In the genomic region with DNA sequence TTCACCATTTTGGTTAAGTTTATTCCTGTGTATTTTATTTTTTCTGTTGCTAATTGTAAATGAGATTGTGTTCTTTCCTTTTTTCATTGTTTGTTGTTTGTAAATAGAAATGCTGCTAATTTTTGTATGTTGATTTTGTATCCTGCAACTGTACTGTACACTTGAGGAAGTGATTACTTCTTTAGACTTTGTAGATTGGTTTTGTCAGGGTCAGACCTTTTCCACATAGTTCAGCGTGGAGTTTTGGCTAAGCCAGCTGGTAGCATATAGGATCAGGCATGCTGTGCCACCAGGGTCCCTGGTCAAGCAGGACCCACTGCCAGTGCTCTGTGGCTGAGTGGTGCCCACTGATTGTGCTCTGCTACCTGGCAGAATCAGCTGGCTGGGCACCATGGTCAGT, we compare ENCODE assay signal across 18 cellular contexts.
A peak's percentile ranks its signal among the peaks of the same experiment; 100 is the strongest.
DNase-seq lines count a peak whose midpoint lies in the region; ATAC-seq lines count a peak whose summit lies in the region.
"Had no signal": no experiment of that assay in that cellular context is flagged by ENCODE, and none has a peak within 500 bp of the region (broad histone marks: within the 10 kb centered on the region; RNA-seq: fewer than 3 reads in every experiment).

No MANE protein-coding gene starts in this region.

- no peak overlapping the region for H3K27ac Mint-ChIP-seq in activated CD4-positive, alpha-beta T cell treated with anti-CD3 and anti-CD28 coated beads, Interleukin-2, amount 10 ng/mL, durations not matched to agents 24 days and 14 days
- H3K27ac Mint-ChIP-seq in IgD-negative memory B cell: peak overlapping the region in 1 of 3 donors; percentile 92
- peak overlapping the region; percentile 65 for H3K27ac Mint-ChIP-seq in dendritic cell treated with granulocyte-macrophage colony-stimulating factor and Interleukin-4, amounts not matched to agents 40 ng/mL and 50 ng/mL, for 4 days
- H3K27ac Mint-ChIP-seq in stimulated activated memory B cell treated with anti-CD40 and anti-IgM and Interleukin-4, amounts not matched to agents 10 μg/mL and 1 μg/mL and 100 μg/mL, for 72 hours: peak overlapping the region; percentile 63

- H3K4me3 Mint-ChIP-seq in activated CD4-positive, alpha-beta T cell treated with anti-CD3 and anti-CD28 coated beads, Interleukin-2, amount 10 ng/mL, durations not matched to agents 24 days and 14 days: no peak overlapping the region
- peak overlapping the region in 3 of 4 donors; percentile 56 to 82 (median 70) for H3K4me3 Mint-ChIP-seq in IgD-negative memory B cell
- no peak overlapping the region for H3K4me3 Mint-ChIP-seq in dendritic cell treated with granulocyte-macrophage colony-stimulating factor and Interleukin-4, amounts not matched to agents 40 ng/mL and 50 ng/mL, for 4 days
- H3K4me3 Mint-ChIP-seq in stimulated activated memory B cell treated with anti-CD40 and anti-IgM and Interleukin-4, amounts not matched to agents 10 μg/mL and 1 μg/mL and 100 μg/mL, for 72 hours: peak overlapping the region; percentile 16

- no peaks in the 10 kb centered on the region for H3K27me3 Mint-ChIP-seq in activated CD4-positive, alpha-beta T cell treated with anti-CD3 and anti-CD28 coated beads, Interleukin-2, amount 10 ng/mL, durations not matched to agents 24 days and 14 days
- no peaks in the 10 kb centered on the region for H3K27me3 Mint-ChIP-seq in IgD-negative memory B cell
- H3K27me3 Mint-ChIP-seq in dendritic cell treated with granulocyte-macrophage colony-stimulating factor and Interleukin-4, amounts not matched to agents 40 ng/mL and 50 ng/mL, for 4 days: no peaks in the 10 kb centered on the region
- H3K27me3 Mint-ChIP-seq in stimulated activated memory B cell treated with anti-CD40 and anti-IgM and Interleukin-4, amounts not matched to agents 10 μg/mL and 1 μg/mL and 100 μg/mL, for 72 hours: no peaks in the 10 kb centered on the region

- ATAC-seq in stimulated activated memory B cell treated with anti-CD40 and anti-IgM and Interleukin-4, amounts not matched to agents 10 μg/mL and 1 μg/mL and 100 μg/mL, for 72 hours: no peak
- ATAC-seq in GM21360 (IDR thresholded peaks at IDR 0.05; ENCODE audit: unreplicated experiment): no peak
- ATAC-seq: PC-3 had no signal

- H3K4me1 Mint-ChIP-seq in activated CD4-positive, alpha-beta T cell treated with anti-CD3 and anti-CD28 coated beads, Interleukin-2, amount 10 ng/mL, durations not matched to agents 24 days and 14 days: peaks cover 8% of the 10 kb centered on the region
- H3K4me1 Mint-ChIP-seq in IgD-negative memory B cell: peaks cover 13 to 24% (median 15%) of the 10 kb centered on the region in 3 donors
- H3K4me1 Mint-ChIP-seq in dendritic cell treated with granulocyte-macrophage colony-stimulating factor and Interleukin-4, amounts not matched to agents 40 ng/mL and 50 ng/mL, for 4 days (ENCODE audit: low read depth): peaks cover 21% of the 10 kb centered on the region
- H3K4me1 Mint-ChIP-seq in stimulated activated memory B cell treated with anti-CD40 and anti-IgM and Interleukin-4, amounts not matched to agents 10 μg/mL and 1 μg/mL and 100 μg/mL, for 72 hours: peaks cover 23% of the 10 kb centered on the region

- peak; percentile 49 for DNase-seq in activated CD4-positive, alpha-beta T cell treated with anti-CD3 and anti-CD28 coated beads, Interleukin-2, amount 10 ng/mL, durations not matched to agents 24 days and 14 days
- no peak for DNase-seq in activated CD4-positive, alpha-beta T cell treated with anti-CD3 and anti-CD28 coated beads, Interleukin-2, amount 50 U/mL, for 1 hour
- DNase-seq in HuH-7 (ENCODE audit: low spot score): no peak
- DNase-seq in activated effector memory CD4-positive, alpha-beta T cell treated with anti-CD3 and anti-CD28 coated beads, Interleukin-2, amount 50 U/mL, for 16 hours: no peak
- DNase-seq: DMS79, Kasumi-1, NCI-H1092, NCI-H1436 treated with DMSO at 0.1 percent for 48 hours, NCI-H2029, NCI-H226, NCI-H510A treated with DMSO at 0.1 percent for 48 hours, NCI-H82, PC-3, Right ventricle myocardium superior had no signal

- peaks cover 10% of the 10 kb centered on the region for H3K9me3 Mint-ChIP-seq in activated CD4-positive, alpha-beta T cell treated with anti-CD3 and anti-CD28 coated beads, Interleukin-2, amount 10 ng/mL, durations not matched to agents 24 days and 14 days
- H3K9me3 Mint-ChIP-seq in IgD-negative memory B cell: peaks cover 0 to 2% (median 1%) of the 10 kb centered on the region in 3 donors
- no peaks in the 10 kb centered on the region for H3K9me3 Mint-ChIP-seq in dendritic cell treated with granulocyte-macrophage colony-stimulating factor and Interleukin-4, amounts not matched to agents 40 ng/mL and 50 ng/mL, for 4 days
- no peaks in the 10 kb centered on the region for H3K9me3 Mint-ChIP-seq in stimulated activated memory B cell treated with anti-CD40 and anti-IgM and Interleukin-4, amounts not matched to agents 10 μg/mL and 1 μg/mL and 100 μg/mL, for 72 hours

- intact Hi-C loops in activated CD4-positive, alpha-beta T cell treated with anti-CD3 and anti-CD28 coated beads, Interleukin-2, amount 10 ng/mL, durations not matched to agents 24 days and 14 days (cut with micrococcal nuclease): no loop called here
- intact Hi-C loops in dendritic cell treated with granulocyte-macrophage colony-stimulating factor and Interleukin-4, amounts not matched to agents 40 ng/mL and 50 ng/mL, for 4 days (cut with micrococcal nuclease): no loop called here

- H3K36me3 Mint-ChIP-seq in activated CD4-positive, alpha-beta T cell treated with anti-CD3 and anti-CD28 coated beads, Interleukin-2, amount 10 ng/mL, durations not matched to agents 24 days and 14 days (ENCODE audit: low read depth): no peaks in the 10 kb centered on the region
- H3K36me3 Mint-ChIP-seq in IgD-negative memory B cell: no peaks in the 10 kb centered on the region
- H3K36me3 Mint-ChIP-seq in dendritic cell treated with granulocyte-macrophage colony-stimulating factor and Interleukin-4, amounts not matched to agents 40 ng/mL and 50 ng/mL, for 4 days (ENCODE audit: low read depth): no peaks in the 10 kb centered on the region
- H3K36me3 Mint-ChIP-seq in stimulated activated memory B cell treated with anti-CD40 and anti-IgM and Interleukin-4, amounts not matched to agents 10 μg/mL and 1 μg/mL and 100 μg/mL, for 72 hours: no peaks in the 10 kb centered on the region

Comparison
In these comparisons a context has a peak if more than half of its experiments do, and no peak if none do; other contexts are left out.
1. H3K4me3 Mint-ChIP-seq: peak in IgD-negative memory B cell (3 of 4) and stimulated activated memory B cell treated with anti-CD40 and anti-IgM and Interleukin-4, amounts not matched to agents 10 μg/mL and 1 μg/mL and 100 μg/mL, for 72 hours (single experiment); none in activated CD4-positive, alpha-beta T cell treated with anti-CD3 and anti-CD28 coated beads, Interleukin-2, amount 10 ng/mL, durations not matched to agents 24 days and 14 days (single experiment) and dendritic cell treated with granulocyte-macrophage colony-stimulating factor and Interleukin-4, amounts not matched to agents 40 ng/mL and 50 ng/mL, for 4 days (single experiment).